9 cellular contexts compared by ENCODE assay signal in the genomic region with DNA sequence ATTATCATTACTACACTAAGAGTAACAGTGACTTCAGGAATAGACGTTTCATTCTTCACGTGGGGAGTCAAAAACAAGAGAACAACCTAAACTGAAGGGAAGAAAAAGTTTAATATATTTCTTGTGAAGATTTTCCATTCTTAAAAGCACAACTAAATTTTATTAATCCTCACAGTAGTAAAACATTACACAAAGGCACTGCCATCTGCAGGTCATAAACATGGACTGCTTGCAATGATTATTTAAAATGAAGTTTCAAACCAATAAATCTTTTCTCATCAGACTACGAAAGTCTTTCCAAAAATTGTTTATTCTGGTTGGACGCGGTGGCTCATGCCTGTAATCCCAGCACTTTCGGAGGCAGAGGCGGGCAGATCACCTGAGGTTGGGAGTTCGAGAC. TPM values are rescaled to one million over a fixed set of nuclear protein-coding genes. Genes with fewer than 3 reads are reported as not detected.
DNase-seq lines count a peak whose midpoint lies in the region; ATAC-seq and TF ChIP-seq lines count a peak whose summit lies in the region.
"Had no signal": no experiment of that assay in that cellular context is flagged by ENCODE, and none has a peak within 500 bp of the region (broad histone marks: within the 10 kb centered on the region; RNA-seq: fewer than 3 reads in every experiment).

No MANE protein-coding gene starts in this region.

- POLR2A ChIA-PET in WTC11 (lab: Charles Lee) = no interaction called here

- H3K4me3 Mint-ChIP-seq in WTC11 = peak overlapping the region; percentile 16; the same call in 1 of the 2 replicates

- H3K27me3 Mint-ChIP-seq in WTC11 (ENCODE audit: low read depth) = no peaks in the 10 kb centered on the region

- TF ChIP-seq CTCF in AG09319 (IDR thresholded peaks at IDR 0.05; ENCODE audit: low read depth, low read length) (peak; percentile 42), GM20000 (IDR thresholded peaks at IDR 0.05; ENCODE audit: extremely low read depth, missing control alignments) (peak; percentile 16), WTC11 (IDR thresholded peaks at IDR 0.05) (no peak), kidney epithelial cell (IDR thresholded peaks at IDR 0.05; ENCODE audit: insufficient read depth, low read length, poor library complexity, severe bottlenecking) (peak; percentile 27)

- ATAC-seq in WTC11 = no peak

- no peaks in the 10 kb centered on the region for H3K9me3 Mint-ChIP-seq in WTC11

- peaks cover 52% of the 10 kb centered on the region for H3K4me1 Mint-ChIP-seq in WTC11

- H3K36me3 ChIP-seq in kidney epithelial cell (ENCODE audit: control insufficient read depth, insufficient read depth, low read length) = no peaks in the 10 kb centered on the region

- H3K36me3 Mint-ChIP-seq in WTC11 = no peaks in the 10 kb centered on the region

- H3K27me3 ChIP-seq in kidney epithelial cell (ENCODE audit: control insufficient read depth, insufficient read depth, low read length) = no peaks in the 10 kb centered on the region

- H3K27ac Mint-ChIP-seq in WTC11 = no peak overlapping the region

- no peak overlapping the region for H3K4me3 ChIP-seq in kidney epithelial cell (ENCODE audit: low read depth, low read length)

- DNase-seq in AG09319 (ENCODE audit: extremely low read depth, low read depth) = no peak
- DNase-seq in GM20000 (ENCODE audit: low spot score) = no peak
- DNase-seq in WTC11 (ENCODE audit: low spot score) = no peak
- DNase-seq in kidney epithelial cell (ENCODE audit: low read depth) = no peak
- DNase-seq in NCI-H526 (lab: John Stamatoyannopoulos, UW) = no peak
- no peak for DNase-seq in amygdala (lab: John Stamatoyannopoulos, UW)
- DNase-seq in stimulated activated CD4-positive, alpha-beta T cell treated with anti-CD3 and anti-CD28 coated beads, Interleukin-4, amount 100 ng/mL, for 24 hours = no peak
- no peak for DNase-seq in H4 (ENCODE audit: low spot score)
- DNase-seq: NCI-H2081 had no signal

- CTCF ChIA-PET in WTC11 (lab: Charles Lee) = interaction anchor here (0.7 to 2.5 kb wide), 3 partner anchors 46 to 75 kb away, joined by 3 to 14 read pairs (median 8); no protein-coding TSS in a partner anchor

TF ChIP-seq in WTC11, 78 proteins besides CTCF, POLR2A, EP300 and RAD21 (continues in another document):
- TF ChIP-seq, protein P1, sequence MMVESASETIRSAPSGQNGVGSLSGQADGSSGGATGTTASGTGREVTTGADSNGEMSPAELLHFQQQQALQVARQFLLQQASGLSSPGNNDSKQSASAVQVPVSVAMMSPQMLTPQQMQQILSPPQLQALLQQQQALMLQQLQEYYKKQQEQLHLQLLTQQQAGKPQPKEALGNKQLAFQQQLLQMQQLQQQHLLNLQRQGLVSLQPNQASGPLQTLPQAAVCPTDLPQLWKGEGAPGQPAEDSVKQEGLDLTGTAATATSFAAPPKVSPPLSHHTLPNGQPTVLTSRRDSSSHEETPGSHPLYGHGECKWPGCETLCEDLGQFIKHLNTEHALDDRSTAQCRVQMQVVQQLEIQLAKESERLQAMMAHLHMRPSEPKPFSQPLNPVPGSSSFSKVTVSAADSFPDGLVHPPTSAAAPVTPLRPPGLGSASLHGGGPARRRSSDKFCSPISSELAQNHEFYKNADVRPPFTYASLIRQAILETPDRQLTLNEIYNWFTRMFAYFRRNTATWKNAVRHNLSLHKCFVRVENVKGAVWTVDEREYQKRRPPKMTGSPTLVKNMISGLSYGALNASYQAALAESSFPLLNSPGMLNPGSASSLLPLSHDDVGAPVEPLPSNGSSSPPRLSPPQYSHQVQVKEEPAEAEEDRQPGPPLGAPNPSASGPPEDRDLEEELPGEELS (CRISPR knock-in tag; IDR thresholded peaks at IDR 0.05) = no peak
- TF ChIP-seq RORB (CRISPR knock-in tag; IDR thresholded peaks at IDR 0.05) = no peak
- TF ChIP-seq, protein P2, sequence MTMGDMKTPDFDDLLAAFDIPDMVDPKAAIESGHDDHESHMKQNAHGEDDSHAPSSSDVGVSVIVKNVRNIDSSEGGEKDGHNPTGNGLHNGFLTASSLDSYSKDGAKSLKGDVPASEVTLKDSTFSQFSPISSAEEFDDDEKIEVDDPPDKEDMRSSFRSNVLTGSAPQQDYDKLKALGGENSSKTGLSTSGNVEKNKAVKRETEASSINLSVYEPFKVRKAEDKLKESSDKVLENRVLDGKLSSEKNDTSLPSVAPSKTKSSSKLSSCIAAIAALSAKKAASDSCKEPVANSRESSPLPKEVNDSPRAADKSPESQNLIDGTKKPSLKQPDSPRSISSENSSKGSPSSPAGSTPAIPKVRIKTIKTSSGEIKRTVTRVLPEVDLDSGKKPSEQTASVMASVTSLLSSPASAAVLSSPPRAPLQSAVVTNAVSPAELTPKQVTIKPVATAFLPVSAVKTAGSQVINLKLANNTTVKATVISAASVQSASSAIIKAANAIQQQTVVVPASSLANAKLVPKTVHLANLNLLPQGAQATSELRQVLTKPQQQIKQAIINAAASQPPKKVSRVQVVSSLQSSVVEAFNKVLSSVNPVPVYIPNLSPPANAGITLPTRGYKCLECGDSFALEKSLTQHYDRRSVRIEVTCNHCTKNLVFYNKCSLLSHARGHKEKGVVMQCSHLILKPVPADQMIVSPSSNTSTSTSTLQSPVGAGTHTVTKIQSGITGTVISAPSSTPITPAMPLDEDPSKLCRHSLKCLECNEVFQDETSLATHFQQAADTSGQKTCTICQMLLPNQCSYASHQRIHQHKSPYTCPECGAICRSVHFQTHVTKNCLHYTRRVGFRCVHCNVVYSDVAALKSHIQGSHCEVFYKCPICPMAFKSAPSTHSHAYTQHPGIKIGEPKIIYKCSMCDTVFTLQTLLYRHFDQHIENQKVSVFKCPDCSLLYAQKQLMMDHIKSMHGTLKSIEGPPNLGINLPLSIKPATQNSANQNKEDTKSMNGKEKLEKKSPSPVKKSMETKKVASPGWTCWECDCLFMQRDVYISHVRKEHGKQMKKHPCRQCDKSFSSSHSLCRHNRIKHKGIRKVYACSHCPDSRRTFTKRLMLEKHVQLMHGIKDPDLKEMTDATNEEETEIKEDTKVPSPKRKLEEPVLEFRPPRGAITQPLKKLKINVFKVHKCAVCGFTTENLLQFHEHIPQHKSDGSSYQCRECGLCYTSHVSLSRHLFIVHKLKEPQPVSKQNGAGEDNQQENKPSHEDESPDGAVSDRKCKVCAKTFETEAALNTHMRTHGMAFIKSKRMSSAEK (CRISPR knock-in tag; IDR thresholded peaks at IDR 0.05; ENCODE audit: borderline replicate concordance) = no peak
- TF ChIP-seq, protein P3, sequence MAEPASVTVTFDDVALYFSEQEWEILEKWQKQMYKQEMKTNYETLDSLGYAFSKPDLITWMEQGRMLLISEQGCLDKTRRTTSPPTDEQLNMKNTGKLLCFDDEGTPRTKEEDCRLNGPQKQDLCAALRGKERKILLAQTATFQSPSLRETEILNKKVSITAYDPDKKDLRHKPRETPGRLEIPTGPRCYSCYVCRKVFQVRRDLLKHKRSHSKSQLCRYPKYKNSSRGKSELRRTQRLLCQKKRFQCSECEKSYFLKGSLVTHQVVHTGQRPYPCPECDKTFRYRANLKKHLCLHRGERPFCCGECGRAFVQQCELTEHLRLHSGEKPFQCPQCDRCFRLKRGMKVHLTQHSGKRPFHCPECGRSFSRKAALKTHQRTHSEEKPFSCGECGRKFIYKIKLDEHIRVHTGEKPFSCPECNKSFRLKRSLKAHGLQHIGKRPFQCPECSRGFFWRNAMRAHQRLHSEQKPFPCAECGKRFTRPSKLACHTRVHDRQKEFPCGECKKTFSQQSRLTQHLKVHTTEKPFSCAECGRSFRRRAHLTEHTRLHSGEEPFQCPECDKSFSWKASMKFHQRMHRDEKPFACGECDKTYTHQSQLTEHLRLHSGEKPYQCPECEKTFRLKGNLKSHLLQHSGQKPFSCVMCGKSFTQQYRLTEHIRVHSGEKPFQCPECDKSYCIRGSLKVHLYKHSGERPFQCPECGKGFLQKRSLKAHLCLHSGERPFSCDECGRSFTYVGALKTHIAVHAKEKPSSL (CRISPR knock-in tag; conservative IDR thresholded peaks at IDR 0.05) = no peak
- TF ChIP-seq ZBTB21 (CRISPR knock-in tag; IDR thresholded peaks at IDR 0.05; ENCODE audit: borderline replicate concordance) = no peak
- TF ChIP-seq NR2C2 (CRISPR knock-in tag; IDR thresholded peaks at IDR 0.05) = no peak
- TF ChIP-seq, protein P4, sequence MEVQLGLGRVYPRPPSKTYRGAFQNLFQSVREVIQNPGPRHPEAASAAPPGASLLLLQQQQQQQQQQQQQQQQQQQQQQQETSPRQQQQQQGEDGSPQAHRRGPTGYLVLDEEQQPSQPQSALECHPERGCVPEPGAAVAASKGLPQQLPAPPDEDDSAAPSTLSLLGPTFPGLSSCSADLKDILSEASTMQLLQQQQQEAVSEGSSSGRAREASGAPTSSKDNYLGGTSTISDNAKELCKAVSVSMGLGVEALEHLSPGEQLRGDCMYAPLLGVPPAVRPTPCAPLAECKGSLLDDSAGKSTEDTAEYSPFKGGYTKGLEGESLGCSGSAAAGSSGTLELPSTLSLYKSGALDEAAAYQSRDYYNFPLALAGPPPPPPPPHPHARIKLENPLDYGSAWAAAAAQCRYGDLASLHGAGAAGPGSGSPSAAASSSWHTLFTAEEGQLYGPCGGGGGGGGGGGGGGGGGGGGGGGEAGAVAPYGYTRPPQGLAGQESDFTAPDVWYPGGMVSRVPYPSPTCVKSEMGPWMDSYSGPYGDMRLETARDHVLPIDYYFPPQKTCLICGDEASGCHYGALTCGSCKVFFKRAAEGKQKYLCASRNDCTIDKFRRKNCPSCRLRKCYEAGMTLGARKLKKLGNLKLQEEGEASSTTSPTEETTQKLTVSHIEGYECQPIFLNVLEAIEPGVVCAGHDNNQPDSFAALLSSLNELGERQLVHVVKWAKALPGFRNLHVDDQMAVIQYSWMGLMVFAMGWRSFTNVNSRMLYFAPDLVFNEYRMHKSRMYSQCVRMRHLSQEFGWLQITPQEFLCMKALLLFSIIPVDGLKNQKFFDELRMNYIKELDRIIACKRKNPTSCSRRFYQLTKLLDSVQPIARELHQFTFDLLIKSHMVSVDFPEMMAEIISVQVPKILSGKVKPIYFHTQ (CRISPR knock-in tag; IDR thresholded peaks at IDR 0.05) = no peak
- no peak for TF ChIP-seq ZNF416 (CRISPR knock-in tag; IDR thresholded peaks at IDR 0.05)
- no peak for TF ChIP-seq SMAD3 (CRISPR knock-in tag; IDR thresholded peaks at IDR 0.05; ENCODE audit: borderline replicate concordance)

RNA-seq across cellular contexts. Expression of a gene that starts 2.6 kb away (rescaled TPM):
- total RNA-seq in WTC11 (2021) (16.5 to 20.5 TPM (median 16.5 TPM) in 3 replicates), kidney epithelial cell (30.5 and 31.4 TPM in 2 replicates)
- total RNA-seq in H4 (2014; rRNA removed; shearing (Covaris generic)) = 17.4 and 18.1 TPM in 2 replicates

RNA-seq across cellular contexts. Expression of a gene that starts 31.0 kb away (rescaled TPM):
- total RNA-seq in WTC11 (2021) = 12.9 to 15.3 TPM (median 14.8 TPM) in 3 replicates
- 57.6 and 58.3 TPM in 2 replicates for total RNA-seq in kidney epithelial cell
- total RNA-seq in H4 (2014; rRNA removed; shearing (Covaris generic)) = 6.2 and 13.7 TPM in 2 replicates

RNA-seq across cellular contexts. Expression of a gene that starts 58.1 kb away (rescaled TPM):
- 6.6 to 8.5 TPM (median 7.2 TPM) in 3 replicates for total RNA-seq in WTC11 (2021)
- 1.3 TPM in 1 of 2 replicates, not detected in the other for total RNA-seq in kidney epithelial cell
- 0.21 and 4.3 TPM in 2 replicates for total RNA-seq in H4 (2014; rRNA removed; shearing (Covaris generic))
